In genomic region chr1:48439380-48439779, GRCh38 we compare ENCODE assay signal across 33 cellular contexts. TPM values are rescaled to one million over a fixed set of nuclear protein-coding genes. Genes with fewer than 3 reads are reported as not detected.
DNase-seq lines count a peak whose midpoint lies in the region; ATAC-seq, FAIRE-seq and TF ChIP-seq lines count a peak whose summit lies in the region.
"Had no signal": no experiment of that assay in that cellular context is flagged by ENCODE, and none has a peak within 500 bp of the region (broad histone marks: within the 10 kb centered on the region; RNA-seq: fewer than 3 reads in every experiment).

No MANE protein-coding gene starts in this region.

- H3K9me3 Mint-ChIP-seq in endothelial cell (ENCODE audit: unreplicated experiment) = no peaks in the 10 kb centered on the region

- CTCF ChIA-PET in HepG2 (lab: Yijun Ruan, JAX; ENCODE audit: low intra/inter-chr PET ratio, low total read pairs) = no interaction called here

- H3K27ac ChIP-seq in HepG2 (ENCODE audit: extremely low read length, insufficient read depth, low read length) (no peak overlapping the region), right lobe of liver (no peak overlapping the region), upper lobe of right lung (no peak overlapping the region)
- H3K27ac ChIP-seq: 22Rv1; A549; BLaER1; BLaER1 treated with 17β-estradiol and CSF1 and Interleukin-3, amounts not matched to agents 10 nM and 100 nM; C4-2B had no signal

- no peaks in the 10 kb centered on the region for H4K20me1 ChIP-seq in HepG2 (ENCODE audit: insufficient read depth, low read length)
- H4K20me1 ChIP-seq: BLaER1; BLaER1 treated with 17β-estradiol and CSF1 and Interleukin-3, amounts not matched to agents 10 nM and 100 nM had no signal

- DNase-seq in DMS79 treated with DMSO at 0.1 percent for 48 hours (lab: John Stamatoyannopoulos, UW) = peak; percentile 53
- DNase-seq in DMS79 (lab: John Stamatoyannopoulos, UW) = no peak
- peak; percentile 75 for DNase-seq in HepG2 (ENCODE audit: low spot score)
- no peak for DNase-seq in right lobe of liver
- DNase-seq in endothelial cell (ENCODE audit: low spot score) = no peak
- DNase-seq in upper lobe of right lung = no peak
- DNase-seq: 8988T; ACHN; AML-193; BE2C; C1 segment of cervical spinal cord; Caco-2; Calu3; CD4-positive, alpha-beta memory T cell; CD4-positive, alpha-beta T cell; CD4-positive, CD25-positive, alpha-beta regulatory T cell; CD8-positive, alpha-beta memory T cell; CD8-positive, alpha-beta T cell; COR-L47; DMS 273 treated with DMSO at 0.1 percent for 48 hours; DMS153; DMS53; DND-41; EL had no signal

- intact Hi-C loops in HepG2 (cut with micrococcal nuclease; ENCODE audit: unreplicated experiment) (no loop called here), right lobe of liver (cut with DNase I) (no loop called here), upper lobe of right lung (cut with DNase I) (no loop called here)

- H3K27me3 Mint-ChIP-seq in endothelial cell (ENCODE audit: unreplicated experiment) = peaks cover 2% of the 10 kb centered on the region
- H3K27me3 Mint-ChIP-seq: B cell; CD4-positive, alpha-beta T cell; CD4-positive, CD25-positive, alpha-beta regulatory T cell; CD8-positive, alpha-beta memory T cell had no signal

- TF ChIP-seq EP300 in HepG2 (IDR thresholded peaks at IDR 0.05; ENCODE audit: low read depth in 2 of 2, low read length in 2 of 2) = peak in 1 of 2 experiments; percentile 85; a peak in 2 of 4 replicates
- TF ChIP-seq EP300 in HepG2 (CRISPR knock-in tag; IDR thresholded peaks at IDR 0.05; ENCODE audit: borderline replicate concordance) = no peak

- H3K9me3 ChIP-seq in HepG2 (ENCODE audit: low read length) (peaks cover 8% of the 10 kb centered on the region), right lobe of liver (no peaks in the 10 kb centered on the region), upper lobe of right lung (no peaks in the 10 kb centered on the region)
- H3K9me3 ChIP-seq: A549, BE2C, Caco-2 had no signal

- BruUV-seq in HepG2 (replicated peaks; lab: Mats Ljungman, UMichigan) = no TSS peak

- peaks cover 14% of the 10 kb centered on the region for H3K4me1 Mint-ChIP-seq in endothelial cell (ENCODE audit: unreplicated experiment)
- H3K4me1 Mint-ChIP-seq: B cell; CD14-positive monocyte; CD4-positive, alpha-beta memory T cell; CD4-positive, CD25-positive, alpha-beta regulatory T cell; CD8-positive, alpha-beta memory T cell had no signal

- no peak for TF ChIP-seq RAD21 in HepG2 (CRISPR knock-in tag; IDR thresholded peaks at IDR 0.05)

- in situ Hi-C loops in HepG2 (cut with HindIII; ENCODE audit: extremely low pct_ligation_motif_present, low pct_unique_long_range_greater_than_20kb) = no loop called here

- H3K4me2 ChIP-seq in HepG2 (ENCODE audit: low read depth, low read length) = no peak overlapping the region
- H3K4me2 ChIP-seq: A549; BLaER1; BLaER1 treated with 17β-estradiol and CSF1 and Interleukin-3, amounts not matched to agents 10 nM and 100 nM had no signal

- H3K4me1 ChIP-seq in HepG2 (ENCODE audit: insufficient read depth, low read length) (peaks cover 24% of the 10 kb centered on the region), right lobe of liver (no peaks in the 10 kb centered on the region), upper lobe of right lung (no peaks in the 10 kb centered on the region)
- H3K4me1 ChIP-seq: A549; BE2C; BLaER1; BLaER1 treated with 17β-estradiol and CSF1 and Interleukin-3, amounts not matched to agents 10 nM and 100 nM; Caco-2 had no signal

- H3K27ac Mint-ChIP-seq in endothelial cell (ENCODE audit: unreplicated experiment) = no peak overlapping the region
- H3K27ac Mint-ChIP-seq: B cell; CD14-positive monocyte; CD4-positive, alpha-beta memory T cell; CD4-positive, alpha-beta T cell; CD4-positive, CD25-positive, alpha-beta regulatory T cell; CD8-positive, alpha-beta memory T cell; CD8-positive, alpha-beta T cell had no signal

- H2AFZ ChIP-seq in HepG2 (ENCODE audit: low read length) = no peak overlapping the region

- TF ChIP-seq CTCF in HepG2 (CRISPR knock-in tag; IDR thresholded peaks at IDR 0.05) = no peak
- no peak for TF ChIP-seq CTCF in right lobe of liver (IDR thresholded peaks at IDR 0.05)
- no peak for TF ChIP-seq CTCF in endothelial cell (IDR thresholded peaks at IDR 0.05; ENCODE audit: unreplicated experiment)
- TF ChIP-seq CTCF in upper lobe of right lung (IDR thresholded peaks at IDR 0.05) = no peak

- peaks cover 38% of the 10 kb centered on the region for H3K36me3 Mint-ChIP-seq in endothelial cell (ENCODE audit: low read depth, unreplicated experiment)
- H3K36me3 Mint-ChIP-seq: CD4-positive, CD25-positive, alpha-beta regulatory T cell; CD8-positive, alpha-beta memory T cell had no signal

- H3K9ac ChIP-seq in HepG2 (ENCODE audit: insufficient read depth, low read depth, low read length) = no peak overlapping the region
- H3K9ac ChIP-seq: BLaER1; BLaER1 treated with 17β-estradiol and CSF1 and Interleukin-3, amounts not matched to agents 10 nM and 100 nM had no signal

- H3K27me3 ChIP-seq in HepG2 (ENCODE audit: control insufficient read depth in 1 of 2, insufficient read depth in 2 of 2, low read length in 2 of 2) = no peaks in the 10 kb centered on the region
- no peaks in the 10 kb centered on the region for H3K27me3 ChIP-seq in right lobe of liver
- H3K27me3 ChIP-seq in upper lobe of right lung = no peaks in the 10 kb centered on the region
- H3K27me3 ChIP-seq: BE2C; BLaER1; BLaER1 treated with 17β-estradiol and CSF1 and Interleukin-3, amounts not matched to agents 10 nM and 100 nM had no signal

- H3K4me3 ChIP-seq in HepG2 (replicated peaks in 1 of 3; ENCODE audit: insufficient read depth in 1 of 3, low read depth in 2 of 3, low read length in 3 of 3) (no peak overlapping the region), right lobe of liver (no peak overlapping the region), upper lobe of right lung (no peak overlapping the region)
- H3K4me3 ChIP-seq: A549; BLaER1; BLaER1 treated with 17β-estradiol and CSF1 and Interleukin-3, amounts not matched to agents 10 nM and 100 nM had no signal

- ATAC-seq in HepG2 (peak; percentile 91), right lobe of liver (no peak), upper lobe of right lung (no peak)
- ATAC-seq: A549; CD8-positive, alpha-beta T cell had no signal

- TF ChIP-seq POLR2A in HepG2 (IDR thresholded peaks at IDR 0.05; ENCODE audit: insufficient read depth in 1 of 2, low read depth in 2 of 2, low read length in 2 of 2) = no peak
- no peak for TF ChIP-seq POLR2A in right lobe of liver (IDR thresholded peaks at IDR 0.05)

- 7% methylated on average over 5 of the region's 9 CpGs for WGBS in HepG2 (ENCODE audit: low lambda C conversion rate)
- 56% methylated on average over 3 of the region's 9 CpGs for WGBS in right lobe of liver (ENCODE audit: insufficient coverage, low coverage, low lambda C conversion rate, missing lambda C conversion rate)

- no peaks in the 10 kb centered on the region for H3K79me2 ChIP-seq in HepG2 (ENCODE audit: insufficient read depth, low read length)

- H3K4me3 Mint-ChIP-seq in endothelial cell (ENCODE audit: unreplicated experiment) = peak overlapping the region; percentile 39
- H3K4me3 Mint-ChIP-seq: B cell; CD14-positive monocyte; CD4-positive, alpha-beta T cell; CD4-positive, CD25-positive, alpha-beta regulatory T cell; CD8-positive, alpha-beta memory T cell; CD8-positive, alpha-beta T cell had no signal

- H3K36me3 ChIP-seq in HepG2 (replicated peaks in 1 of 2; ENCODE audit: control insufficient read depth in 1 of 2, insufficient read depth in 2 of 2, low read length in 2 of 2) (no peaks in the 10 kb centered on the region), right lobe of liver (no peaks in the 10 kb centered on the region), upper lobe of right lung (no peaks in the 10 kb centered on the region)
- H3K36me3 ChIP-seq: BE2C had no signal

- POLR2A ChIA-PET in HepG2 (lab: Yijun Ruan, JAX) = no interaction called here

- peak; percentile 51 for FAIRE-seq in HepG2 (lab: Jason Lieb, UNC)
- FAIRE-seq: A204.1, A549, D721Med had no signal

TF ChIP-seq in HepG2, 621 proteins besides CTCF, POLR2A, EP300 and RAD21 (continues in another document):
- TF ChIP-seq NFIC (IDR thresholded peaks at IDR 0.05; ENCODE audit: low read length) = no peak

RNA-seq across cellular contexts. Expression of gene SPATA6, which starts 32.6 kb away (rescaled TPM):
- total RNA-seq in HepG2 (2016; rRNA removed; fragmentation: Illumina TruSeq; extraction: Trizol) = 1.8 and 3.3 TPM in 2 replicates
- 9.1 and 15.2 TPM in 2 replicates for total RNA-seq in HepG2 (2016; cell fraction: cytosol; rRNA removed; fragmentation: Illumina TruSeq; extraction: Trizol; ENCODE audit: low read depth)
- 2.6 TPM in 2 replicates for total RNA-seq in HepG2 (2016; cell fraction: insoluble cytoplasmic fraction; rRNA removed; fragmentation: Illumina TruSeq; extraction: Trizol)
- 4.8 and 5.7 TPM in 2 replicates for total RNA-seq in HepG2 (2016; cell fraction: membrane; rRNA removed; fragmentation: Illumina TruSeq; extraction: Trizol)
- total RNA-seq in HepG2 (2016; cell fraction: nucleus; rRNA removed; fragmentation: Illumina TruSeq; extraction: Trizol) = 4.5 and 7.0 TPM in 2 replicates
- 0.55 and 0.81 TPM in 2 replicates for polyA plus RNA-seq in HepG2 (2011; rRNA removed)
- polyA plus RNA-seq in HepG2 (2011; cell fraction: cytosol; rRNA removed) = 0.75 and 0.76 TPM in 2 replicates
- 1.4 and 2.2 TPM in 2 replicates for polyA plus RNA-seq in HepG2 (2011; cell fraction: nucleus; rRNA removed)
- 1.3 and 1.6 TPM in 2 replicates for polyA plus RNA-seq in HepG2 (2012)
- 2.6 and 3.4 TPM in 2 replicates for polyA plus RNA-seq in HepG2 (2016; cell fraction: cytosol; fragmentation: Illumina TruSeq; extraction: Trizol; ENCODE audit: low read depth)
- 2.1 and 4.0 TPM in 2 replicates for polyA plus RNA-seq in HepG2 (2016; cell fraction: insoluble cytoplasmic fraction; fragmentation: Illumina TruSeq; extraction: Trizol; ENCODE audit: low read depth)
- 2.9 and 3.6 TPM in 2 replicates for polyA plus RNA-seq in HepG2 (2016; cell fraction: membrane; fragmentation: Illumina TruSeq; extraction: Trizol; ENCODE audit: low read depth)
- 3.0 and 3.4 TPM in 2 replicates for polyA plus RNA-seq in HepG2 (2016; cell fraction: nucleus; fragmentation: Illumina TruSeq; extraction: Trizol; ENCODE audit: insufficient read depth, low read depth)
- 0.42 and 2.6 TPM in 2 replicates for polyA minus RNA-seq in HepG2 (2011; rRNA and poly(A)+ RNA removed; ENCODE audit: low replicate concordance)
- polyA minus RNA-seq in HepG2 (2011; cell fraction: cytosol; rRNA and poly(A)+ RNA removed) = 1.8 and 2.3 TPM in 2 replicates
- polyA minus RNA-seq in HepG2 (2011; cell fraction: nucleus; rRNA and poly(A)+ RNA removed) = 9.0 and 10.2 TPM in 2 replicates
- total RNA-seq in right lobe of liver = 1 to 10 TPM; 2.5 to 8.4 (median 4.5) TPM
- total RNA-seq in endothelial cell (ENCODE audit: unreplicated experiment) = 26.0 TPM
- 19.5 TPM for total RNA-seq in upper lobe of right lung

Comparison
In these comparisons a context has a peak if more than half of its experiments do, and no peak if none do; other contexts are left out.
1. DNase-seq: peak in DMS79 treated with DMSO at 0.1 percent for 48 hours (single experiment) and HepG2 (single experiment); none in DMS79 (single experiment), right lobe of liver (0 of 3), endothelial cell (single experiment) and upper lobe of right lung (single experiment).